ENCODE assay signal across 8 cellular contexts in the genomic region with DNA sequence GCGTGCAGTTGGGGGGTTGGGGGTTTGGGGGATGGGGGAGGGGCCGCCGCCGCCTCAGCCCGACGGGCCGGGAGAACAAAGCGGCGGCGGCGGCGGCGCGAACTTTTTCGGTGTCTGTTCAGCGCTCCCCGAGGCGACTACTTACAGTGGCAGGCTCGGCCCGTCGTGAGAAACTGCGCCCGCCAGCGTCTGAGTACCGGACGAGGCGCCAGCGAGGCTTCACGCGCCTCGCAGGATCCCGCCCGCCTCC. TPM values are rescaled to one million over a fixed set of nuclear protein-coding genes. Genes with fewer than 3 reads are reported as not detected.
DNase-seq lines count a peak whose midpoint lies in the region; FAIRE-seq and TF ChIP-seq lines count a peak whose summit lies in the region.

No MANE protein-coding gene starts in this region.

- 0 to 5% (median 0%) methylated on average over 8 to 33 of the region's 33 CpGs; no CpG with 5 or more reads in 1 of the 4 donors for WGBS in adrenal gland, 4 donors

- H3K4me3 ChIP-seq in GM08714 (ENCODE audit: low read length) (peak overlapping the region; percentile 89), adrenal gland (peak overlapping the region in 2 of 4 donors; percentile 93 to 96)

- H3K36me3 Mint-ChIP-seq in immature natural killer cell = peaks cover 0 to 6% (median 4%) of the 10 kb centered on the region in 3 donors

- intact Hi-C loops in adrenal gland (cut with DNase I) = no loop called here

- peak in 6 of 7 donors; percentile 82 to 86 (median 84) for DNase-seq in adrenal gland
- DNase-seq in immature natural killer cell = peak in 1 of 3 donors; percentile 79
- peak; percentile 41 to 48 for DNase-seq in stimulated activated CD8-positive, alpha-beta memory T cell treated with anti-CD3 and anti-CD28 coated beads, Interleukin-7, amount 100 ng/mL, for 1 hour (ENCODE audit: low read depth in 2 of 2)
- DNase-seq in GDM1 (lab: John Stamatoyannopoulos, UW) = no peak
- DNase-seq in frontal cortex (ENCODE audit: low spot score in 2 of 2) = no peak
- no peak for DNase-seq in GF-D8 (lab: John Stamatoyannopoulos, UW)

- no peaks in the 10 kb centered on the region for H3K9me3 ChIP-seq in KOPT-K1 (ENCODE audit: insufficient read depth, low read length, poor library complexity, severe bottlenecking)
- no peaks in the 10 kb centered on the region for H3K9me3 ChIP-seq in adrenal gland (replicated peaks in 1 of 3)

- peaks cover 35 to 60% of the 10 kb centered on the region in 2 donors for H3K4me1 Mint-ChIP-seq in immature natural killer cell

- no peak for FAIRE-seq in frontal cortex (lab: Jason Lieb, UNC)

- H3K9me3 Mint-ChIP-seq in immature natural killer cell = no peaks in the 10 kb centered on the region

- no peaks in the 10 kb centered on the region for H3K27me3 ChIP-seq in adrenal gland

- H3K27ac Mint-ChIP-seq in immature natural killer cell = peak overlapping the region in 3 of 6 donors; percentile 71 to 94 (median 77)

- H3K4me1 ChIP-seq in adrenal gland (replicated peaks in 1 of 2) = peaks cover 22 to 42% of the 10 kb centered on the region in 2 donors

- H3K27ac ChIP-seq in KOPT-K1 (ENCODE audit: low read depth, low read length, poor library complexity, severe bottlenecking) (peak overlapping the region; percentile 54), adrenal gland (peak overlapping the region; percentile 32 to 98 (median 94))

- TF ChIP-seq CTCF in adrenal gland (IDR thresholded peaks at IDR 0.05) = no peak

- TF ChIP-seq POLR2A in adrenal gland (IDR thresholded peaks at IDR 0.05) = peak; percentile 51 to 82

- peaks cover 7 to 16% (median 9%) of the 10 kb centered on the region in 3 donors for H3K27me3 Mint-ChIP-seq in immature natural killer cell (ENCODE audit: low read depth in 3 of 3)

- H3K36me3 ChIP-seq in KOPT-K1 (ENCODE audit: insufficient read depth, low read length) = no peaks in the 10 kb centered on the region
- no peaks in the 10 kb centered on the region for H3K36me3 ChIP-seq in adrenal gland (replicated peaks in 1 of 2)

- H3K4me3 Mint-ChIP-seq in immature natural killer cell = peak overlapping the region in 4 of 5 donors; percentile 40 to 76 (median 66)

RNA-seq across cellular contexts. Expression of a gene that starts 0.2 kb away (rescaled TPM):
- total RNA-seq in adrenal gland = 100 to 1,000 TPM in 1 of 8 donors, 10 to 100 TPM in 7; 31.7 to 136 (median 56.8) TPM
- 10 to 100 TPM; 10.9 to 69.1 (median 15.3) TPM for polyA plus RNA-seq in adrenal gland
- polyA plus RNA-seq in immature natural killer cell = 10 to 100 TPM; 24.3 to 48.0 (median 42.0) TPM
- 24.1 TPM for total RNA-seq in frontal cortex

RNA-seq across cellular contexts. Expression of a gene that starts 20.0 kb away (rescaled TPM):
- total RNA-seq in adrenal gland (100 to 1,000 TPM in 7 of 8 donors, 10 to 100 TPM in 1; 83.1 to 554 (median 207) TPM), frontal cortex (22.0 TPM)
- polyA plus RNA-seq in adrenal gland (100 to 1,000 TPM in 2 of 3 donors, 10 to 100 TPM in 1; 30.6 to 746 (median 180) TPM), immature natural killer cell (1 to 10 TPM in 1 of 3 donors, under 1 TPM in 2; 0.91 to 2.4 (median 0.99) TPM)

Comparison
In these comparisons a context has a peak if more than half of its experiments do, and no peak if none do; other contexts are left out.
1. DNase-seq: peak in adrenal gland (6 of 7) and stimulated activated CD8-positive, alpha-beta memory T cell treated with anti-CD3 and anti-CD28 coated beads, Interleukin-7, amount 100 ng/mL, for 1 hour (2 of 2); none in GDM1 (single experiment), frontal cortex (0 of 2) and GF-D8 (single experiment).